In genomic region chr20:16701296-16701695, GRCh38 we compare ENCODE assay signal across 9 cellular contexts. TPM values are rescaled to one million over a fixed set of nuclear protein-coding genes. Genes with fewer than 3 reads are reported as not detected.
DNase-seq lines count a peak whose midpoint lies in the region; ATAC-seq and TF ChIP-seq lines count a peak whose summit lies in the region.
"Had no signal": no experiment of that assay in that cellular context is flagged by ENCODE, and none has a peak within 500 bp of the region (broad histone marks: within the 10 kb centered on the region; RNA-seq: fewer than 3 reads in every experiment).

No MANE protein-coding gene starts in this region.

- intact Hi-C loops in MCF 10A (cut with micrococcal nuclease) (loop anchor here (1.0 kb wide), 1 partner anchor 60 kb away; no protein-coding TSS in a partner anchor), breast epithelium (cut with DNase I; ENCODE audit: low total_unique reads) (no loop called here)

- H3K36me3 Mint-ChIP-seq in MCF 10A (ENCODE audit: insufficient read depth, unreplicated experiment) (no peaks in the 10 kb centered on the region), nephron progenitor cell (ENCODE audit: low read depth) (peaks cover 5% of the 10 kb centered on the region)
- H3K36me3 Mint-ChIP-seq in activated CD4-positive, alpha-beta memory T cell treated with anti-CD3 and anti-CD28 coated beads, Interleukin-2, amount 10 ng/mL, durations not matched to agents 7 days and 5 days (ENCODE audit: low read depth), result peaks cover 7% of the 10 kb centered on the region

- no peaks in the 10 kb centered on the region for H3K9me3 ChIP-seq in breast epithelium

- H3K9me3 Mint-ChIP-seq in MCF 10A (ENCODE audit: unreplicated experiment) (no peaks in the 10 kb centered on the region), nephron progenitor cell (peaks cover 17% of the 10 kb centered on the region)
- H3K9me3 Mint-ChIP-seq in activated CD4-positive, alpha-beta memory T cell treated with anti-CD3 and anti-CD28 coated beads, Interleukin-2, amount 10 ng/mL, durations not matched to agents 7 days and 5 days, result peaks cover 12% of the 10 kb centered on the region

- no peak overlapping the region for H3K27ac ChIP-seq in breast epithelium

- no peak for TF ChIP-seq POLR2A in breast epithelium (IDR thresholded peaks at IDR 0.05)

- no peaks in the 10 kb centered on the region for H3K4me1 ChIP-seq in breast epithelium

- no peaks in the 10 kb centered on the region for H3K36me3 ChIP-seq in breast epithelium

- no peak for TF ChIP-seq CTCF in MCF 10A (IDR thresholded peaks at IDR 0.05; ENCODE audit: unreplicated experiment)
- TF ChIP-seq CTCF in breast epithelium (IDR thresholded peaks at IDR 0.05), result no peak
- TF ChIP-seq CTCF in nephron progenitor cell (IDR thresholded peaks at IDR 0.05), result peak; percentile 24

- H3K27me3 ChIP-seq in breast epithelium, result no peaks in the 10 kb centered on the region

- H3K27ac Mint-ChIP-seq in MCF 10A (ENCODE audit: low read depth, unreplicated experiment) (no peak overlapping the region), nephron progenitor cell (no peak overlapping the region)
- H3K27ac Mint-ChIP-seq in activated CD4-positive, alpha-beta memory T cell treated with anti-CD3 and anti-CD28 coated beads, Interleukin-2, amount 10 ng/mL, durations not matched to agents 7 days and 5 days, result no peak overlapping the region

- H3K27me3 Mint-ChIP-seq in MCF 10A (ENCODE audit: insufficient read depth, unreplicated experiment) (no peaks in the 10 kb centered on the region), nephron progenitor cell (ENCODE audit: low read depth, poor library complexity) (no peaks in the 10 kb centered on the region)
- peaks cover 32% of the 10 kb centered on the region for H3K27me3 Mint-ChIP-seq in activated CD4-positive, alpha-beta memory T cell treated with anti-CD3 and anti-CD28 coated beads, Interleukin-2, amount 10 ng/mL, durations not matched to agents 7 days and 5 days

- ATAC-seq in GM19467 (IDR thresholded peaks at IDR 0.05; ENCODE audit: unreplicated experiment), result no peak

- H3K4me3 Mint-ChIP-seq in MCF 10A (ENCODE audit: unreplicated experiment), result no peak overlapping the region
- no peak overlapping the region for H3K4me3 Mint-ChIP-seq in activated CD4-positive, alpha-beta memory T cell treated with anti-CD3 and anti-CD28 coated beads, Interleukin-2, amount 10 ng/mL, durations not matched to agents 7 days and 5 days
- no peak overlapping the region for H3K4me3 Mint-ChIP-seq in nephron progenitor cell

- no TSS peak for BruUV-seq in MCF 10A (replicated peaks; lab: Mats Ljungman, UMichigan)

- H3K4me1 Mint-ChIP-seq in MCF 10A (ENCODE audit: insufficient read depth, unreplicated experiment) (no peaks in the 10 kb centered on the region), nephron progenitor cell (peaks cover 10% of the 10 kb centered on the region)
- no peaks in the 10 kb centered on the region for H3K4me1 Mint-ChIP-seq in activated CD4-positive, alpha-beta memory T cell treated with anti-CD3 and anti-CD28 coated beads, Interleukin-2, amount 10 ng/mL, durations not matched to agents 7 days and 5 days

- CTCF ChIA-PET in MCF 10A (lab: Yijun Ruan, JAX), result interaction anchor here (0.9 kb wide), 1 partner anchor 15 kb away, joined by 3 read pairs; no protein-coding TSS in a partner anchor
- CTCF ChIA-PET in activated CD4-positive, alpha-beta memory T cell treated with anti-CD3 and anti-CD28 coated beads, Interleukin-2, amount 10 ng/mL, durations not matched to agents 7 days and 5 days (lab: Charles Lee), result no interaction called here

- DNase-seq in MCF 10A (ENCODE audit: unreplicated experiment) (peak; percentile 40), breast epithelium (ENCODE audit: low spot score in 2 of 2) (no peak), HuH-7.5 (ENCODE audit: low spot score) (peak; percentile 11), nephron progenitor cell (no peak), LoVo (ENCODE audit: low spot score) (no peak)
- peak; percentile 50 for DNase-seq in activated CD4-positive, alpha-beta memory T cell treated with anti-CD3 and anti-CD28 coated beads, Interleukin-2, amount 10 ng/mL, durations not matched to agents 7 days and 5 days
- DNase-seq in NK-92 treated with Interleukin-12 subunit alpha and Interleukin-12 subunit beta, amount 100 ng/mL, for 24 hours (lab: John Stamatoyannopoulos, UW), result no peak

- POLR2A ChIA-PET in MCF 10A (lab: Yijun Ruan, JAX), result no interaction called here
- POLR2A ChIA-PET in activated CD4-positive, alpha-beta memory T cell treated with anti-CD3 and anti-CD28 coated beads, Interleukin-2, amount 10 ng/mL, durations not matched to agents 7 days and 5 days (lab: Charles Lee), result no interaction called here

- H3K4me3 ChIP-seq in breast epithelium, result no peak overlapping the region

RNA-seq across cellular contexts. Expression of gene SNRPB2, which starts 28.5 kb away (rescaled TPM):
- total RNA-seq in MCF 10A (2022), result 57.7 and 74.3 TPM in 2 replicates
- total RNA-seq in breast epithelium, result 10 to 100 TPM; 26.6 to 34.8 (median 26.9) TPM
- total RNA-seq in activated CD4-positive, alpha-beta memory T cell treated with anti-CD3 and anti-CD28 coated beads, Interleukin-2, amount 10 ng/mL, durations not matched to agents 7 days and 5 days, result 100 to 1,000 TPM; 105 to 107 TPM

RNA-seq across cellular contexts. Expression of gene OTOR, which starts 46.9 kb away (rescaled TPM):
- total RNA-seq in MCF 10A (2022), result not detected in 2 replicates
- total RNA-seq in breast epithelium, result not detected
- not detected for total RNA-seq in activated CD4-positive, alpha-beta memory T cell treated with anti-CD3 and anti-CD28 coated beads, Interleukin-2, amount 10 ng/mL, durations not matched to agents 7 days and 5 days
- total RNA-seq: mononuclear cell had no signal

Comparison
In these comparisons a context has a peak if more than half of its experiments do, and no peak if none do; other contexts are left out.
1. DNase-seq: peak in MCF 10A (single experiment), HuH-7.5 (single experiment) and activated CD4-positive, alpha-beta memory T cell treated with anti-CD3 and anti-CD28 coated beads, Interleukin-2, amount 10 ng/mL, durations not matched to agents 7 days and 5 days (single experiment); none in breast epithelium (0 of 2), nephron progenitor cell (single experiment), LoVo (single experiment) and NK-92 treated with Interleukin-12 subunit alpha and Interleukin-12 subunit beta, amount 100 ng/mL, for 24 hours (single experiment).